ENCODE assay signal across 14 cellular contexts in genomic region chr12:11838403-11838802, GRCh38.
A peak's percentile ranks its signal among the peaks of the same experiment; 100 is the strongest.
DNase-seq lines count a peak whose midpoint lies in the region; ATAC-seq and TF ChIP-seq lines count a peak whose summit lies in the region.
"Had no signal": no experiment of that assay in that cellular context is flagged by ENCODE, and none has a peak within 500 bp of the region (broad histone marks: within the 10 kb centered on the region; RNA-seq: fewer than 3 reads in every experiment).

No MANE protein-coding gene starts in this region.

- H3K4me1 ChIP-seq in mucosa of rectum (ENCODE audit: control insufficient read depth in 2 of 2, insufficient read depth in 2 of 2, low read length in 2 of 2) (peaks cover 25 to 52% of the 10 kb centered on the region in 2 donors), thoracic aorta (ENCODE audit: control insufficient read depth in 1 of 2, low read depth in 2 of 2) (peaks cover 52 to 70% of the 10 kb centered on the region in 2 donors)
- H3K4me1 ChIP-seq: neural progenitor cell had no signal

- POLR2A ChIA-PET in activated CD4-positive, alpha-beta T cell treated with anti-CD3 and anti-CD28 coated beads for 36 hours (lab: Charles Lee) = interaction anchor here (3.2 kb wide), 1 partner anchor 172 kb away, joined by 15 read pairs; no protein-coding TSS in a partner anchor

- no peaks in the 10 kb centered on the region for H3K9me3 Mint-ChIP-seq in activated CD4-positive, alpha-beta T cell treated with anti-CD3 and anti-CD28 coated beads for 36 hours (ENCODE audit: low read depth)
- H3K9me3 Mint-ChIP-seq: neural progenitor cell had no signal

- peak overlapping the region; percentile 61 for H3K27ac Mint-ChIP-seq in activated CD4-positive, alpha-beta T cell treated with anti-CD3 and anti-CD28 coated beads for 36 hours
- H3K27ac Mint-ChIP-seq: neural progenitor cell had no signal

- intact Hi-C loops in activated CD4-positive, alpha-beta T cell treated with anti-CD3 and anti-CD28 coated beads for 36 hours (cut with DNase I, micrococcal nuclease) = loop anchor here (5.0 kb wide), 3 partner anchors 126 to 256 kb away; no protein-coding TSS in a partner anchor
- intact Hi-C loops in dorsolateral prefrontal cortex (cut with DNase I) = no loop called here

- no peaks in the 10 kb centered on the region for H3K9me3 ChIP-seq in mucosa of rectum (ENCODE audit: control insufficient read depth in 2 of 2, low read length in 2 of 2)
- no peaks in the 10 kb centered on the region for H3K9me3 ChIP-seq in thoracic aorta

- H3K27me3 Mint-ChIP-seq in activated CD4-positive, alpha-beta T cell treated with anti-CD3 and anti-CD28 coated beads for 36 hours = no peaks in the 10 kb centered on the region

- H3K36me3 ChIP-seq in mucosa of rectum (ENCODE audit: control insufficient read depth in 2 of 2, insufficient read depth in 2 of 2, low read length in 2 of 2) (peaks cover 11 to 12% of the 10 kb centered on the region in 2 donors), thoracic aorta (peaks cover 9% of the 10 kb centered on the region)
- H3K36me3 ChIP-seq: cardiac muscle cell, neural progenitor cell had no signal

- peaks cover 60% of the 10 kb centered on the region for H3K36me3 Mint-ChIP-seq in activated CD4-positive, alpha-beta T cell treated with anti-CD3 and anti-CD28 coated beads for 36 hours (ENCODE audit: low read depth)

- peak overlapping the region in 1 of 59 donors; percentile 47 for H3K4me3 ChIP-seq in dorsolateral prefrontal cortex
- no peak overlapping the region for H3K4me3 ChIP-seq in mucosa of rectum (ENCODE audit: low read length in 2 of 2)
- no peak overlapping the region for H3K4me3 ChIP-seq in thoracic aorta
- H3K4me3 ChIP-seq: cardiac muscle cell, neural progenitor cell had no signal

- TF ChIP-seq CTCF in dorsolateral prefrontal cortex (IDR thresholded peaks at IDR 0.05 in 54 of 56, conservative IDR thresholded peaks at IDR 0.05 in 2 of 56; ENCODE audit: low read depth in 1 of 56, partially characterized antibody in 56 of 56) = no peak
- TF ChIP-seq CTCF in thoracic aorta (IDR thresholded peaks at IDR 0.05) = no peak

- H3K4me3 Mint-ChIP-seq in activated CD4-positive, alpha-beta T cell treated with anti-CD3 and anti-CD28 coated beads for 36 hours = no peak overlapping the region
- H3K4me3 Mint-ChIP-seq: neural progenitor cell had no signal

- CTCF ChIA-PET in activated CD4-positive, alpha-beta T cell treated with anti-CD3 and anti-CD28 coated beads for 36 hours (lab: Charles Lee) = no interaction called here

- DNase-seq in activated CD4-positive, alpha-beta T cell treated with anti-CD3 and anti-CD28 coated beads for 36 hours = no peak
- DNase-seq in activated CD4-positive, alpha-beta T cell treated with anti-CD3 and anti-CD28 coated beads for 4 hours = no peak
- DNase-seq in dorsolateral prefrontal cortex (no peak), thoracic aorta (ENCODE audit: low spot score) (no peak)
- DNase-seq in effector CD4-positive, alpha-beta T cell = no peak
- DNase-seq: MV-4-11; NCI-H524; SIG-M5; stimulated activated naive CD8-positive, alpha-beta T cell treated with anti-CD3 and anti-CD28 coated beads, Interleukin-15, Interleukin-2, amounts not matched to agents 100 U/mL and 50 U/mL, for 24 hours had no signal

- H3K9ac ChIP-seq in mucosa of rectum (ENCODE audit: low read depth in 1 of 2, low read length in 2 of 2) = no peak overlapping the region
- H3K9ac ChIP-seq: neural progenitor cell had no signal

- ATAC-seq in activated CD4-positive, alpha-beta T cell treated with anti-CD3 and anti-CD28 coated beads for 36 hours = no peak
- ATAC-seq in thoracic aorta (ENCODE audit: insufficient number of reproducible peaks, low FRiP score, low read depth) (no peak), GM19463 (IDR thresholded peaks at IDR 0.05; ENCODE audit: unreplicated experiment) (no peak), GM19397 (IDR thresholded peaks at IDR 0.05; ENCODE audit: unreplicated experiment) (no peak)
- ATAC-seq: stimulated activated naive CD8-positive, alpha-beta T cell treated with anti-CD3 and anti-CD28 coated beads, Interleukin-15, Interleukin-2, amounts not matched to agents 100 U/mL and 50 U/mL, for 24 hours had no signal

- H3K27me3 ChIP-seq in dorsolateral prefrontal cortex = no peaks in the 10 kb centered on the region
- H3K27me3 ChIP-seq in mucosa of rectum (ENCODE audit: control insufficient read depth in 2 of 2, insufficient read depth in 2 of 2, low read length in 2 of 2) = no peaks in the 10 kb centered on the region
- no peaks in the 10 kb centered on the region for H3K27me3 ChIP-seq in thoracic aorta (replicated peaks; ENCODE audit: insufficient read depth)
- H3K27me3 ChIP-seq: cardiac muscle cell, neural progenitor cell had no signal

- peaks cover 60% of the 10 kb centered on the region for H3K4me1 Mint-ChIP-seq in activated CD4-positive, alpha-beta T cell treated with anti-CD3 and anti-CD28 coated beads for 36 hours

- peak overlapping the region in 44 of 59 donors; percentile 6 to 87 (median 56) for H3K27ac ChIP-seq in dorsolateral prefrontal cortex
- peak overlapping the region; percentile 74 to 78 for H3K27ac ChIP-seq in mucosa of rectum (ENCODE audit: low read depth in 2 of 2, low read length in 2 of 2)
- H3K27ac ChIP-seq in thoracic aorta = peak overlapping the region; percentile 64 to 73
- H3K27ac ChIP-seq: cardiac muscle cell, neural progenitor cell had no signal

Comparison
In these comparisons a context has a peak if more than half of its experiments do, and no peak if none do; other contexts are left out.
1. intact Hi-C loops: an anchor here in activated CD4-positive, alpha-beta T cell treated with anti-CD3 and anti-CD28 coated beads for 36 hours (5.0 kb wide); none called in dorsolateral prefrontal cortex.